31 cellular contexts compared by ENCODE assay signal in genomic region chr18:36835927-36836326, GRCh38.
"Had no signal": no experiment of that assay in that cellular context is flagged by ENCODE, and none has a peak within 500 bp of the region (broad histone marks: within the 10 kb centered on the region; RNA-seq: fewer than 3 reads in every experiment).

No MANE protein-coding gene starts in this region.

- H3K27me3 ChIP-seq: adrenal gland, body of pancreas, brain microvascular endothelial cell, breast epithelium had no signal

- DNase-seq: activated B cell treated with CpG ODN at 0.5 μM for 24 hours; activated CD4-positive, alpha-beta memory T cell treated with anti-CD3 and anti-CD28 coated beads for 36 hours; activated CD4-positive, alpha-beta T cell treated with anti-CD3 and anti-CD28 coated beads for 4 hours; activated CD4-positive, alpha-beta T cell treated with anti-CD3 and anti-CD28 coated beads, Interleukin-2, amount 10 ng/mL, durations not matched to agents 24 days and 14 days; activated CD4-positive, alpha-beta T cell treated with anti-CD3 and anti-CD28 coated beads, Interleukin-2, amount 50 U/mL, for 1 hour; activated CD4-positive, alpha-beta T cell treated with anti-CD3 and anti-CD28 coated beads, Interleukin-2, amount 50 U/mL, for 4 hours; activated CD4-positive, CD25-positive, alpha-beta regulatory T cell treated with anti-CD3 and anti-CD28 coated beads, Interleukin-2, amount 50 U/mL, for 72 hours; activated CD8-positive, alpha-beta memory T cell treated with anti-CD3 and anti-CD28 coated beads, Interleukin-2, amount 50 U/mL, for 4 hours; activated CD8-positive, alpha-beta T cell treated with anti-CD3 and anti-CD28 coated beads for 36 hours; activated effector memory CD4-positive, alpha-beta T cell treated with anti-CD3 and anti-CD28 coated beads, Interleukin-2, amount 50 U/mL, for 16 hours; activated gamma-delta T cell treated with Interleukin-2 at 50 U/mL for 16 hours; activated naive CD4-positive, alpha-beta T cell; activated naive CD4-positive, alpha-beta T cell treated with anti-CD3 and anti-CD28 coated beads for 36 hours; activated naive CD4-positive, alpha-beta T cell treated with anti-CD3 and anti-CD28 coated beads, Interleukin-2, amount 50 U/mL, for 16 hours; activated naive CD8-positive, alpha-beta T cell treated with anti-CD3 and anti-CD28 coated beads for 36 hours; activated T-cell treated with anti-CD3 and anti-CD28 coated beads for 4 hours; activated T-cell treated with anti-CD3 and anti-CD28 coated beads, Interleukin-2, amount 50 U/mL, for 1 hour; activated T-cell treated with anti-CD3 and anti-CD28 coated beads, Interleukin-2, amount 50 U/mL, for 4 hours; activated T-cell treated with anti-CD3 and anti-CD28 coated beads, Interleukin-2, amount 50 U/mL, for 72 hours; adrenal gland; amniotic stem cell; aorta; body of pancreas; brain microvascular endothelial cell; SW 1271; T-helper 1 cell; T-helper 2 cell; T-helper 9 cell had no signal

- H3K27ac ChIP-seq: adrenal gland, body of pancreas, brain microvascular endothelial cell, breast epithelium, VCaP had no signal

- H3K4me3 ChIP-seq: adrenal gland, body of pancreas, breast epithelium had no signal

- FAIRE-seq: TTC549 had no signal

- H3K4me1 ChIP-seq: body of pancreas, breast epithelium had no signal

- H3K9me3 ChIP-seq: adrenal gland, body of pancreas, breast epithelium had no signal

- H3K36me3 ChIP-seq: adrenal gland, brain microvascular endothelial cell, breast epithelium had no signal
